ENCODE assay signal across 38 cellular contexts in the genomic region with DNA sequence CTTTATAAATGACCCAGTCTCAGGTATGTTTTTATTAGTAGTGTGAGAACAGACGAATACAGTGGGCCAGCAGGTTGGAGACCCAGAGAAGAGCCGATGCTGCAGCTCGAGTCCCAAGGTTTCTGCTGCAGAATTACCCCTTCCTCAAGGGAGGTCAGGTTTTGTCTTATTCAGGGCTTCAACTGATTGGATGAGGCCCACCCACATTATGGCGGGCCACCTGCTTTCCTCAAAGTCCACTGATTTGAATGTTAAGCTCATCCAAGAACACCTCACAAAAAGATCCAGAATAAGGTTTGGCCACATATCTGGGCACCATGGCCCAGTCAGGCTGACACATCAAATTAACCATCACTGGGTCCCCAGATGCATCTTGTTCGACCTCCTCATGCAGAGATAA.
"Had no signal": no experiment of that assay in that cellular context is flagged by ENCODE, and none has a peak within 500 bp of the region (broad histone marks: within the 10 kb centered on the region; RNA-seq: fewer than 3 reads in every experiment).

No MANE protein-coding gene starts in this region.

- FAIRE-seq: astrocyte had no signal

- H3K27me3 Mint-ChIP-seq: activated naive CD4-positive, alpha-beta T cell treated with anti-CD3 and anti-CD28 coated beads, Interleukin-2, amount 50 U/mL, for 24 hours had no signal

- H3K27ac ChIP-seq: adrenal gland, ascending aorta, body of pancreas, brain microvascular endothelial cell, breast epithelium, cardiac muscle cell had no signal

- H3K27ac Mint-ChIP-seq: activated naive CD4-positive, alpha-beta T cell treated with anti-CD3 and anti-CD28 coated beads for 36 hours; activated naive CD4-positive, alpha-beta T cell treated with anti-CD3 and anti-CD28 coated beads, Interleukin-2, amount 10 ng/mL, durations not matched to agents 7 days and 5 days; activated naive CD4-positive, alpha-beta T cell treated with anti-CD3 and anti-CD28 coated beads, Interleukin-2, amount 50 U/mL, for 24 hours; activated naive CD4-positive, alpha-beta T cell treated with anti-CD3 and anti-CD28 coated beads, Interleukin-2, amount 50 U/mL, for 72 hours; activated naive CD8-positive, alpha-beta T cell; activated naive CD8-positive, alpha-beta T cell treated with anti-CD3 and anti-CD28 coated beads for 36 hours; activated naive CD8-positive, alpha-beta T cell treated with anti-CD3 and anti-CD28 coated beads, Interleukin-2, amount 10 ng/mL, durations not matched to agents 7 days and 5 days; activated naive CD8-positive, alpha-beta T cell treated with anti-CD3 and anti-CD28 coated beads, Interleukin-2, amount 50 U/mL, for 24 hours; activated T-cell treated with anti-CD3 and anti-CD28 coated beads, Interleukin-2, amount 50 U/mL, for 24 hours; activated T-cell treated with anti-CD3 and anti-CD28 coated beads, Interleukin-2, amount 50 U/mL, for 72 hours; activated T-helper 1 cell treated with anti-CD3 and anti-CD28 coated beads, Interleukin-12 subunit alpha, Interleukin-12 subunit beta, Interleukin-2, Interleukin-4 antibody, amounts not matched to agents 30 ng/mL and 10 ng/mL and 1 ng/mL, durations not matched to agents 14 hours and 24 hours and 36 hours; activated T-helper 2 cell treated with anti-CD3 and anti-CD28 coated beads, Interferon-gamma antibody, Interleukin-2, Interleukin-4, amounts not matched to agents 10 μg/mL and 5 μg/mL and 100 μg/mL, durations not matched to agents 14 hours and 24 hours and 36 hours; brain had no signal

- H3K4me1 ChIP-seq: adrenal gland, ascending aorta, body of pancreas, breast epithelium had no signal

- H3K4me3 Mint-ChIP-seq: activated naive CD4-positive, alpha-beta T cell treated with anti-CD3 and anti-CD28 coated beads for 36 hours; activated naive CD4-positive, alpha-beta T cell treated with anti-CD3 and anti-CD28 coated beads, Interleukin-2, amount 10 ng/mL, durations not matched to agents 7 days and 5 days; activated naive CD4-positive, alpha-beta T cell treated with anti-CD3 and anti-CD28 coated beads, Interleukin-2, amount 50 U/mL, for 24 hours; activated naive CD8-positive, alpha-beta T cell; activated naive CD8-positive, alpha-beta T cell treated with anti-CD3 and anti-CD28 coated beads for 36 hours; activated naive CD8-positive, alpha-beta T cell treated with anti-CD3 and anti-CD28 coated beads, Interleukin-2, amount 10 ng/mL, durations not matched to agents 7 days and 5 days; activated naive CD8-positive, alpha-beta T cell treated with anti-CD3 and anti-CD28 coated beads, Interleukin-2, amount 50 U/mL, for 24 hours; activated T-cell treated with anti-CD3 and anti-CD28 coated beads, Interleukin-2, amount 50 U/mL, for 24 hours; activated T-cell treated with anti-CD3 and anti-CD28 coated beads, Interleukin-2, amount 50 U/mL, for 4 hours; activated T-cell treated with anti-CD3 and anti-CD28 coated beads, Interleukin-2, amount 50 U/mL, for 72 hours; activated T-helper 1 cell treated with anti-CD3 and anti-CD28 coated beads, Interleukin-12 subunit alpha, Interleukin-12 subunit beta, Interleukin-2, Interleukin-4 antibody, amounts not matched to agents 30 ng/mL and 10 ng/mL and 1 ng/mL, durations not matched to agents 14 hours and 24 hours and 36 hours; brain; central memory CD8-positive, alpha-beta T cell had no signal

- H3K4me3 ChIP-seq: adrenal gland, ascending aorta, body of pancreas, breast epithelium, cardiac muscle cell had no signal

- ATAC-seq: activated naive CD4-positive, alpha-beta T cell treated with anti-CD3 and anti-CD28 coated beads, Interleukin-2, amount 50 U/mL, for 72 hours; activated naive CD8-positive, alpha-beta T cell treated with anti-CD3 and anti-CD28 coated beads, Interleukin-2, amount 50 U/mL, for 24 hours; activated T-cell treated with anti-CD3 and anti-CD28 coated beads, Interleukin-2, amount 50 U/mL, for 4 hours; activated T-cell treated with anti-CD3 and anti-CD28 coated beads, Interleukin-2, amount 50 U/mL, for 72 hours; body of pancreas had no signal

- H3K9me3 Mint-ChIP-seq: activated naive CD4-positive, alpha-beta T cell treated with anti-CD3 and anti-CD28 coated beads for 36 hours; activated naive CD4-positive, alpha-beta T cell treated with anti-CD3 and anti-CD28 coated beads, Interleukin-2, amount 10 ng/mL, durations not matched to agents 7 days and 5 days; activated naive CD4-positive, alpha-beta T cell treated with anti-CD3 and anti-CD28 coated beads, Interleukin-2, amount 50 U/mL, for 24 hours; activated naive CD4-positive, alpha-beta T cell treated with anti-CD3 and anti-CD28 coated beads, Interleukin-2, amount 50 U/mL, for 72 hours; activated naive CD8-positive, alpha-beta T cell treated with anti-CD3 and anti-CD28 coated beads for 36 hours; activated naive CD8-positive, alpha-beta T cell treated with anti-CD3 and anti-CD28 coated beads, Interleukin-2, amount 10 ng/mL, durations not matched to agents 7 days and 5 days; activated naive CD8-positive, alpha-beta T cell treated with anti-CD3 and anti-CD28 coated beads, Interleukin-2, amount 50 U/mL, for 24 hours; activated T-cell treated with anti-CD3 and anti-CD28 coated beads, Interleukin-2, amount 50 U/mL, for 24 hours; activated T-cell treated with anti-CD3 and anti-CD28 coated beads, Interleukin-2, amount 50 U/mL, for 4 hours; activated T-cell treated with anti-CD3 and anti-CD28 coated beads, Interleukin-2, amount 50 U/mL, for 72 hours; activated T-helper 1 cell treated with anti-CD3 and anti-CD28 coated beads, Interleukin-12 subunit alpha, Interleukin-12 subunit beta, Interleukin-2, Interleukin-4 antibody, amounts not matched to agents 30 ng/mL and 10 ng/mL and 1 ng/mL, durations not matched to agents 14 hours and 24 hours and 36 hours; activated T-helper 2 cell treated with anti-CD3 and anti-CD28 coated beads, Interferon-gamma antibody, Interleukin-2, Interleukin-4, amounts not matched to agents 10 μg/mL and 5 μg/mL and 100 μg/mL, durations not matched to agents 14 hours and 24 hours and 36 hours; central memory CD8-positive, alpha-beta T cell had no signal

- H3K4me1 Mint-ChIP-seq: activated naive CD4-positive, alpha-beta T cell treated with anti-CD3 and anti-CD28 coated beads, Interleukin-2, amount 10 ng/mL, durations not matched to agents 7 days and 5 days; activated naive CD4-positive, alpha-beta T cell treated with anti-CD3 and anti-CD28 coated beads, Interleukin-2, amount 50 U/mL, for 24 hours; activated naive CD8-positive, alpha-beta T cell treated with anti-CD3 and anti-CD28 coated beads for 36 hours; activated naive CD8-positive, alpha-beta T cell treated with anti-CD3 and anti-CD28 coated beads, Interleukin-2, amount 50 U/mL, for 24 hours; central memory CD8-positive, alpha-beta T cell had no signal

- H3K36me3 ChIP-seq: adrenal gland, ascending aorta, brain microvascular endothelial cell, breast epithelium, cardiac muscle cell had no signal

- DNase-seq: activated effector memory CD4-positive, alpha-beta T cell treated with anti-CD3 and anti-CD28 coated beads, Interleukin-2, amount 50 U/mL, for 16 hours; activated effector memory CD4-positive, alpha-beta T cell treated with Interleukin-2 at 50 U/mL for 16 hours; activated gamma-delta T cell; activated gamma-delta T cell treated with Interleukin-2 at 50 U/mL for 16 hours; activated naive CD4-positive, alpha-beta T cell; activated naive CD4-positive, alpha-beta T cell treated with anti-CD3 and anti-CD28 coated beads for 36 hours; activated naive CD4-positive, alpha-beta T cell treated with anti-CD3 and anti-CD28 coated beads, Interleukin-2, amount 10 ng/mL, durations not matched to agents 7 days and 5 days; activated naive CD4-positive, alpha-beta T cell treated with anti-CD3 and anti-CD28 coated beads, Interleukin-2, amount 50 U/mL, for 16 hours; activated naive CD4-positive, alpha-beta T cell treated with Interleukin-2 at 50 U/mL for 16 hours; activated naive CD8-positive, alpha-beta T cell treated with anti-CD3 and anti-CD28 coated beads for 36 hours; activated naive CD8-positive, alpha-beta T cell treated with anti-CD3 and anti-CD28 coated beads, Interleukin-2, amount 10 ng/mL, durations not matched to agents 7 days and 5 days; activated naive CD8-positive, alpha-beta T cell treated with anti-CD3 and anti-CD28 coated beads, Interleukin-2, amount 50 U/mL, for 24 hours; activated T-cell treated with anti-CD3 and anti-CD28 coated beads, Interleukin-2, amount 50 U/mL, for 1 hour; activated T-cell treated with anti-CD3 and anti-CD28 coated beads, Interleukin-2, amount 50 U/mL, for 24 hours; activated T-cell treated with anti-CD3 and anti-CD28 coated beads, Interleukin-2, amount 50 U/mL, for 4 hours; activated T-cell treated with anti-CD3 and anti-CD28 coated beads, Interleukin-2, amount 50 U/mL, for 48 hours; activated T-cell treated with anti-CD3 and anti-CD28 coated beads, Interleukin-2, amount 50 U/mL, for 72 hours; adrenal gland; amniotic stem cell; amygdala; anterior cingulate cortex; aorta; body of pancreas; brain microvascular endothelial cell; caudate nucleus; central memory CD4-positive, alpha-beta T cell; cerebellar nuclear complex had no signal

- H3K36me3 Mint-ChIP-seq: activated naive CD4-positive, alpha-beta T cell treated with anti-CD3 and anti-CD28 coated beads, Interleukin-2, amount 10 ng/mL, durations not matched to agents 7 days and 5 days; activated naive CD4-positive, alpha-beta T cell treated with anti-CD3 and anti-CD28 coated beads, Interleukin-2, amount 50 U/mL, for 24 hours; activated naive CD4-positive, alpha-beta T cell treated with anti-CD3 and anti-CD28 coated beads, Interleukin-2, amount 50 U/mL, for 72 hours; activated naive CD8-positive, alpha-beta T cell; activated naive CD8-positive, alpha-beta T cell treated with anti-CD3 and anti-CD28 coated beads for 36 hours; activated naive CD8-positive, alpha-beta T cell treated with anti-CD3 and anti-CD28 coated beads, Interleukin-2, amount 10 ng/mL, durations not matched to agents 7 days and 5 days; brain had no signal

- H3K27me3 ChIP-seq: adrenal gland, ascending aorta, body of pancreas, brain microvascular endothelial cell, cardiac muscle cell had no signal

- H3K9me3 ChIP-seq: adrenal gland, ascending aorta, body of pancreas, breast epithelium had no signal
